ENCODE assay signal across 10 cellular contexts in the genomic region with DNA sequence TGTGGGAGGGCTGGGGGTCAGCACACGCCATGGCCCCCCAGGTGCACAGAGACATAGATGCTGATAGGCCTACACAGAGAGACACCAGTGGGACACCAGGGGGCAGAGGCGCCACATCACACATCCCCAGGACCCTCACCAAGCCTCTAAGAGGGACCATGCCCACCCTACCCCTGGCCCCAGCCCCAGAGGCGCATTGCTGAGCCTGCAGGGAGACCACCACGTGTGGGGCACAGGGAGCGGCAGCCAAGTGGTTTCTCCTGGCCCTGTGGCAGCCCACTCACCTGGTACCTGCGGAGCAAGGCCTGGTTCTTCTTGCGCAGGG. TPM values are rescaled to one million over a fixed set of nuclear protein-coding genes. Genes with fewer than 3 reads are reported as not detected.
A peak's percentile ranks its signal among the peaks of the same experiment; 100 is the strongest.
DNase-seq lines count a peak whose midpoint lies in the region; ATAC-seq and TF ChIP-seq lines count a peak whose summit lies in the region.
"Had no signal": no experiment of that assay in that cellular context is flagged by ENCODE, and none has a peak within 500 bp of the region (broad histone marks: within the 10 kb centered on the region; RNA-seq: fewer than 3 reads in every experiment).

No MANE protein-coding gene starts in this region.

- no peak overlapping the region for H3K27ac Mint-ChIP-seq in activated CD8-positive, alpha-beta T cell treated with anti-CD3 and anti-CD28 coated beads, Interleukin-2, amount 10 ng/mL, durations not matched to agents 7 days and 5 days

- no peaks in the 10 kb centered on the region for H3K27me3 Mint-ChIP-seq in activated CD8-positive, alpha-beta T cell treated with anti-CD3 and anti-CD28 coated beads, Interleukin-2, amount 10 ng/mL, durations not matched to agents 7 days and 5 days (ENCODE audit: low read depth)

- H3K4me1 Mint-ChIP-seq in activated CD8-positive, alpha-beta T cell treated with anti-CD3 and anti-CD28 coated beads, Interleukin-2, amount 10 ng/mL, durations not matched to agents 7 days and 5 days (ENCODE audit: low read depth): peaks cover 16% of the 10 kb centered on the region

- 88% methylated on average over 7 of the region's 7 CpGs for WGBS in liver

- no peak overlapping the region for H3K4me3 Mint-ChIP-seq in activated CD8-positive, alpha-beta T cell treated with anti-CD3 and anti-CD28 coated beads, Interleukin-2, amount 10 ng/mL, durations not matched to agents 7 days and 5 days

- TF ChIP-seq CTCF in LNCaP clone FGC (IDR thresholded peaks at IDR 0.05; ENCODE audit: control insufficient read depth, extremely low read depth, insufficient read depth): no peak
- TF ChIP-seq CTCF in liver (IDR thresholded peaks at IDR 0.05; ENCODE audit: low read depth, low read length, missing input control): no peak
- no peak for TF ChIP-seq CTCF in tibial artery (IDR thresholded peaks at IDR 0.05)
- no peak for TF ChIP-seq CTCF in GM13977 (IDR thresholded peaks at IDR 0.05; ENCODE audit: extremely low read depth, insufficient read depth, missing control alignments)

- DNase-seq in LNCaP clone FGC (ENCODE audit: low read depth) (no peak), caudate nucleus (lab: John Stamatoyannopoulos, UW) (peak in 1 of 61 donors; percentile 39), tibial artery (no peak), GM13977 (ENCODE audit: low spot score) (no peak), SKM-1 treated with dmso at 0.1 percent for 144 hours (lab: John Stamatoyannopoulos, UW; ENCODE audit: unreplicated experiment) (no peak)
- no peak for DNase-seq in activated CD8-positive, alpha-beta T cell treated with anti-CD3 and anti-CD28 coated beads, Interleukin-2, amount 10 ng/mL, durations not matched to agents 7 days and 5 days
- DNase-seq: activated CD4-positive, alpha-beta T cell treated with anti-CD3 and anti-CD28 coated beads, Interleukin-2, amount 50 U/mL, for 48 hours had no signal

- H3K9me3 ChIP-seq in liver (ENCODE audit: control insufficient read depth in 4 of 4, low read length in 3 of 4) (no peaks in the 10 kb centered on the region), tibial artery (no peaks in the 10 kb centered on the region)

- no peaks in the 10 kb centered on the region for H3K27me3 ChIP-seq in liver (ENCODE audit: control insufficient read depth in 4 of 4, insufficient read depth in 4 of 4, low read length in 3 of 4)
- H3K27me3 ChIP-seq in tibial artery: no peaks in the 10 kb centered on the region

- POLR2A ChIA-PET in activated CD8-positive, alpha-beta T cell treated with anti-CD3 and anti-CD28 coated beads, Interleukin-2, amount 10 ng/mL, durations not matched to agents 7 days and 5 days (lab: Charles Lee): interaction anchor here (1.0 kb wide), 1 partner anchor 83 kb away, joined by 3 read pairs; no protein-coding TSS in a partner anchor

- no peak for TF ChIP-seq RAD21 in liver (IDR thresholded peaks at IDR 0.05)

- CTCF ChIA-PET in activated CD8-positive, alpha-beta T cell treated with anti-CD3 and anti-CD28 coated beads, Interleukin-2, amount 10 ng/mL, durations not matched to agents 7 days and 5 days (lab: Charles Lee): interaction anchor here (0.7 to 9.3 kb wide), 10 partner anchors 10 to 122 kb away, joined by 3 to 326 read pairs (median 18); a partner anchor contains a TSS

- no peak for ATAC-seq in HG02870 (IDR thresholded peaks at IDR 0.05; ENCODE audit: unreplicated experiment)
- no peak for ATAC-seq in activated CD8-positive, alpha-beta T cell treated with anti-CD3 and anti-CD28 coated beads, Interleukin-2, amount 10 ng/mL, durations not matched to agents 7 days and 5 days

- H3K4me3 ChIP-seq in LNCaP clone FGC (ENCODE audit: low read depth, low read length) (peak overlapping the region; percentile 55), liver (ENCODE audit: low read depth in 1 of 3, low read length in 3 of 3) (no peak overlapping the region), tibial artery (peak overlapping the region; percentile 35 to 43)

- H3K9ac ChIP-seq in liver (ENCODE audit: low read depth in 1 of 2, low read length in 2 of 2): peak overlapping the region; percentile 10 to 41

- intact Hi-C loops in tibial artery (cut with DNase I; ENCODE audit: low total_unique reads): no loop called here

- in situ Hi-C loops in GM13977 (cut with MboI; ENCODE audit: low pct_unique_long_range_greater_than_20kb, low sequenced_read_pairs, unreplicated experiment): loop anchor here (5.0 kb wide), 1 partner anchor 83 kb away; no protein-coding TSS in a partner anchor

- H3K36me3 ChIP-seq in liver (ENCODE audit: control insufficient read depth in 4 of 4, insufficient read depth in 3 of 4, low read depth in 1 of 4, low read length in 3 of 4) (no peaks in the 10 kb centered on the region), tibial artery (no peaks in the 10 kb centered on the region)

- H3K9me3 Mint-ChIP-seq in activated CD8-positive, alpha-beta T cell treated with anti-CD3 and anti-CD28 coated beads, Interleukin-2, amount 10 ng/mL, durations not matched to agents 7 days and 5 days (ENCODE audit: insufficient read depth): no peaks in the 10 kb centered on the region

- H3K36me3 Mint-ChIP-seq in activated CD8-positive, alpha-beta T cell treated with anti-CD3 and anti-CD28 coated beads, Interleukin-2, amount 10 ng/mL, durations not matched to agents 7 days and 5 days (ENCODE audit: low read depth): no peaks in the 10 kb centered on the region

- H3K4me1 ChIP-seq in liver (ENCODE audit: control insufficient read depth in 4 of 4, insufficient read depth in 4 of 4, low read length in 3 of 4) (peaks cover 7 to 32% (median 22%) of the 10 kb centered on the region in 4 donors), tibial artery (peaks cover 6 to 100% (median 97%) of the 10 kb centered on the region in 4 donors)

- H3K27ac ChIP-seq in caudate nucleus (ENCODE audit: low read depth, low read length): peak overlapping the region; percentile 97
- peak overlapping the region; percentile 54 to 79 for H3K27ac ChIP-seq in liver (ENCODE audit: low read depth in 1 of 2, low read length in 2 of 2)
- H3K27ac ChIP-seq in tibial artery: peak overlapping the region; percentile 90

TF ChIP-seq in liver, 16 proteins besides CTCF, POLR2A, EP300 and RAD21:
- TF ChIP-seq, protein P1, sequence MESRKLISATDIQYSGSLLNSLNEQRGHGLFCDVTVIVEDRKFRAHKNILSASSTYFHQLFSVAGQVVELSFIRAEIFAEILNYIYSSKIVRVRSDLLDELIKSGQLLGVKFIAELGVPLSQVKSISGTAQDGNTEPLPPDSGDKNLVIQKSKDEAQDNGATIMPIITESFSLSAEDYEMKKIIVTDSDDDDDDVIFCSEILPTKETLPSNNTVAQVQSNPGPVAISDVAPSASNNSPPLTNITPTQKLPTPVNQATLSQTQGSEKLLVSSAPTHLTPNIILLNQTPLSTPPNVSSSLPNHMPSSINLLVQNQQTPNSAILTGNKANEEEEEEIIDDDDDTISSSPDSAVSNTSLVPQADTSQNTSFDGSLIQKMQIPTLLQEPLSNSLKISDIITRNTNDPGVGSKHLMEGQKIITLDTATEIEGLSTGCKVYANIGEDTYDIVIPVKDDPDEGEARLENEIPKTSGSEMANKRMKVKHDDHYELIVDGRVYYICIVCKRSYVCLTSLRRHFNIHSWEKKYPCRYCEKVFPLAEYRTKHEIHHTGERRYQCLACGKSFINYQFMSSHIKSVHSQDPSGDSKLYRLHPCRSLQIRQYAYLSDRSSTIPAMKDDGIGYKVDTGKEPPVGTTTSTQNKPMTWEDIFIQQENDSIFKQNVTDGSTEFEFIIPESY (IDR thresholded peaks at IDR 0.05): no peak
- TF ChIP-seq, protein P2, sequence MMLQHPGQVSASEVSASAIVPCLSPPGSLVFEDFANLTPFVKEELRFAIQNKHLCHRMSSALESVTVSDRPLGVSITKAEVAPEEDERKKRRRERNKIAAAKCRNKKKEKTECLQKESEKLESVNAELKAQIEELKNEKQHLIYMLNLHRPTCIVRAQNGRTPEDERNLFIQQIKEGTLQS (IDR thresholded peaks at IDR 0.05): no peak
- TF ChIP-seq SP1 (IDR thresholded peaks at IDR 0.05) (no peak), YY1 (IDR thresholded peaks at IDR 0.05) (no peak)
TF ChIP-seq in liver: peak in this region for 0.

RNA-seq across cellular contexts. Expression of a gene that starts 1.2 kb away (rescaled TPM):
- total RNA-seq in liver: 1 to 10 TPM in 1 of 2 donors, under 1 TPM in 1; 0.61 to 4.4 TPM
- under 1 TPM; 0.43 to 0.85 TPM for polyA plus RNA-seq in liver
- total RNA-seq in activated CD8-positive, alpha-beta T cell treated with anti-CD3 and anti-CD28 coated beads, Interleukin-2, amount 10 ng/mL, durations not matched to agents 7 days and 5 days: under 1 TPM; 0.76 to 0.84 TPM

RNA-seq across cellular contexts. Expression of a gene that starts 11.2 kb away (rescaled TPM):
- under 1 TPM in 1 of 2 donors, not detected in 1; 0.33 TPM for total RNA-seq in liver
- polyA plus RNA-seq in liver: not detected
- total RNA-seq in activated CD8-positive, alpha-beta T cell treated with anti-CD3 and anti-CD28 coated beads, Interleukin-2, amount 10 ng/mL, durations not matched to agents 7 days and 5 days: not detected
- total RNA-seq: sciatic nerve had no signal

RNA-seq across cellular contexts. Expression of a gene that starts 16.1 kb away (rescaled TPM):
- total RNA-seq in liver: 1 to 10 TPM; 4.8 to 5.7 TPM
- polyA plus RNA-seq in liver: 1 to 10 TPM; 3.3 to 4.0 TPM
- total RNA-seq in activated CD8-positive, alpha-beta T cell treated with anti-CD3 and anti-CD28 coated beads, Interleukin-2, amount 10 ng/mL, durations not matched to agents 7 days and 5 days: 1 to 10 TPM; 8.7 to 9.4 TPM

RNA-seq across cellular contexts. Expression of a gene that starts 18.4 kb away (rescaled TPM):
- under 1 TPM; under 0.01 TPM for total RNA-seq in liver
- under 1 TPM in 1 of 2 donors, not detected in 1; 0.23 TPM for polyA plus RNA-seq in liver
- total RNA-seq in activated CD8-positive, alpha-beta T cell treated with anti-CD3 and anti-CD28 coated beads, Interleukin-2, amount 10 ng/mL, durations not matched to agents 7 days and 5 days: 1 to 10 TPM in 1 of 2 experiments, under 1 TPM in 1; 0.82 to 2.6 TPM

RNA-seq across cellular contexts. Expression of a gene that starts 31.8 kb away (rescaled TPM):
- 10 to 100 TPM; 10.6 to 13.3 TPM for total RNA-seq in liver
- polyA plus RNA-seq in liver: 1 to 10 TPM; 2.1 to 4.7 TPM
- total RNA-seq in activated CD8-positive, alpha-beta T cell treated with anti-CD3 and anti-CD28 coated beads, Interleukin-2, amount 10 ng/mL, durations not matched to agents 7 days and 5 days: 100 to 1,000 TPM; 133 to 160 TPM

Comparison
In these comparisons a context has a peak if more than half of its experiments do, and no peak if none do; other contexts are left out.
1. H3K4me3 ChIP-seq: peak in LNCaP clone FGC (single experiment) and tibial artery (2 of 2); none in liver (0 of 3).
2. Peak in every context shown above with its lines, with median percentiles within 50 percentile points of each other: H3K27ac ChIP-seq.